Comparison of ENCODE assay signal across 14 cellular contexts in the genomic region with DNA sequence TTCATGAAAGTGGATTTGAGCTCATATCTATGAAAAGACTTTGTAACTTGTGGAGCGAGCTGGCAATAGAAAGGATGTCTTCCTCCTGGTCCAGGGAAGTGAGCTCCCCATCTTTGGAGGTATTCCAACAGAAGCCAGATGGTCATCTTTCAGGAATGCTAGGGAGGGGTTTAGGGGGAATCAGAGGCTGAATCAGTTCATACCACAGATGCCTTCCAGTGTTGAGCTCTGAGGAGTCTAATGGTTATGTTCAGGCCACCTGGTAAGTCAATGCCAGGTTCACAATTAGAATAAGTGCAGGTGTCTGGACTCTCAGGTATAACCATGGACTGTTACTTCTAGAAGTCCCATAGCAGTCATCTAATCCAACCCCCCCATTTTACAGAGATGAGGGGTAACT.
DNase-seq lines count a peak whose midpoint lies in the region; FAIRE-seq and TF ChIP-seq lines count a peak whose summit lies in the region.
"Had no signal": no experiment of that assay in that cellular context is flagged by ENCODE, and none has a peak within 500 bp of the region (broad histone marks: within the 10 kb centered on the region; RNA-seq: fewer than 3 reads in every experiment).

No MANE protein-coding gene starts in this region.

- no peaks in the 10 kb centered on the region for H3K79me2 ChIP-seq in SK-N-SH (ENCODE audit: insufficient read depth)

- TF ChIP-seq RAD21 in SK-N-SH (IDR thresholded peaks at IDR 0.05; ENCODE audit: low read length): no peak

- FAIRE-seq in D721Med (lab: Jason Lieb, UNC): no peak
- FAIRE-seq: HepG2 had no signal

- no peaks in the 10 kb centered on the region for H3K27me3 Mint-ChIP-seq in MCF 10A (ENCODE audit: insufficient read depth, unreplicated experiment)

- peak overlapping the region; percentile 21 for H3K4me3 Mint-ChIP-seq in MCF 10A (ENCODE audit: unreplicated experiment)
- H3K4me3 Mint-ChIP-seq: dendritic cell treated with granulocyte-macrophage colony-stimulating factor and Interleukin-4, amounts not matched to agents 40 ng/mL and 50 ng/mL, for 4 days; natural killer cell treated with Interleukin-12 subunit alpha and Interleukin-12 subunit beta and Interleukin-15 and Interleukin-18, amount 100 ng/mL, for 72 hours had no signal

- TF ChIP-seq POLR2A in breast epithelium (IDR thresholded peaks at IDR 0.05) (no peak), adrenal gland (IDR thresholded peaks at IDR 0.05) (no peak)

- DNase-seq in MCF 10A (ENCODE audit: unreplicated experiment) (peak; percentile 84), breast epithelium (ENCODE audit: low spot score in 2 of 2) (no peak), SK-N-SH (no peak), fibroblast of pulmonary artery (ENCODE audit: low read depth) (peak; percentile 74), stromal cell of bone marrow (ENCODE audit: low read depth) (peak; percentile 62), HuH-7 (ENCODE audit: low spot score) (no peak), D721Med (ENCODE audit: insufficient read length, low spot score) (no peak), adrenal gland (no peak)
- DNase-seq: activated T-cell treated with anti-CD3 and anti-CD28 coated beads, Interleukin-2, amount 50 U/mL, for 48 hours; NCI-H2081 had no signal

- CTCF ChIA-PET in MCF 10A (lab: Yijun Ruan, JAX): interaction anchor here (1.2 kb wide), 1 partner anchor 10 kb away, joined by 4 read pairs; no protein-coding TSS in a partner anchor
- CTCF ChIA-PET in SK-N-SH (lab: Yijun Ruan, JAX): interaction anchor here (0.9 to 2.5 kb wide), 2 partner anchors 49 to 213 kb away, joined by 3 to 6 read pairs; no protein-coding TSS in a partner anchor

- POLR2A ChIA-PET in MCF 10A (lab: Yijun Ruan, JAX): no interaction called here
- POLR2A ChIA-PET in SK-N-SH (lab: Yijun Ruan, JAX): no interaction called here

- peak in 1 of 2 experiments; percentile 87; a peak in 2 of 4 replicates for TF ChIP-seq EP300 in SK-N-SH (IDR thresholded peaks at IDR 0.05; ENCODE audit: borderline replicate concordance in 1 of 2, low read depth in 1 of 2, low read length in 1 of 2)

- peaks cover 5% of the 10 kb centered on the region for H3K9me3 Mint-ChIP-seq in MCF 10A (ENCODE audit: unreplicated experiment)
- H3K9me3 Mint-ChIP-seq: dendritic cell treated with granulocyte-macrophage colony-stimulating factor and Interleukin-4, amounts not matched to agents 40 ng/mL and 50 ng/mL, for 4 days; natural killer cell treated with Interleukin-12 subunit alpha and Interleukin-12 subunit beta and Interleukin-15 and Interleukin-18, amount 100 ng/mL, for 72 hours had no signal

- peak overlapping the region; percentile 54; the same call in 1 of the 2 replicates for H2AFZ ChIP-seq in SK-N-SH (ENCODE audit: low read depth)

- no peaks in the 10 kb centered on the region for H4K20me1 ChIP-seq in SK-N-SH (ENCODE audit: insufficient read depth)

- H3K4me1 Mint-ChIP-seq in MCF 10A (ENCODE audit: insufficient read depth, unreplicated experiment): peaks cover 52% of the 10 kb centered on the region

- no TSS peak for BruUV-seq in MCF 10A (replicated peaks; lab: Mats Ljungman, UMichigan)

- H3K27ac ChIP-seq in breast epithelium (no peak overlapping the region), SK-N-SH (ENCODE audit: low read depth in 2 of 2, low read length in 1 of 2) (peak overlapping the region; percentile 59 to 72; a peak in 3 of 4 replicates), adrenal gland (no peak overlapping the region)
- H3K27ac ChIP-seq: 22Rv1 had no signal

- H3K4me3 ChIP-seq in breast epithelium (no peak overlapping the region), SK-N-SH (ENCODE audit: low read depth in 2 of 2, low read length in 1 of 2) (no peak overlapping the region), fibroblast of pulmonary artery (replicated peaks; ENCODE audit: low read depth, low read length) (no peak overlapping the region), adrenal gland (no peak overlapping the region)

- peak overlapping the region; percentile 20; the same call in 1 of the 2 replicates for H3K4me2 ChIP-seq in SK-N-SH

- H3K36me3 Mint-ChIP-seq in MCF 10A (ENCODE audit: insufficient read depth, unreplicated experiment): no peaks in the 10 kb centered on the region
- H3K36me3 Mint-ChIP-seq: natural killer cell treated with Interleukin-12 subunit alpha and Interleukin-12 subunit beta and Interleukin-15 and Interleukin-18, amount 100 ng/mL, for 72 hours had no signal

- H3F3A ChIP-seq in SK-N-SH (replicated peaks; ENCODE audit: insufficient read depth): peaks cover 17% of the 10 kb centered on the region

- peak overlapping the region; percentile 90 for H3K27ac Mint-ChIP-seq in MCF 10A (ENCODE audit: low read depth, unreplicated experiment)
- H3K27ac Mint-ChIP-seq: dendritic cell treated with granulocyte-macrophage colony-stimulating factor and Interleukin-4, amounts not matched to agents 40 ng/mL and 50 ng/mL, for 4 days; natural killer cell treated with Interleukin-12 subunit alpha and Interleukin-12 subunit beta and Interleukin-15 and Interleukin-18, amount 100 ng/mL, for 72 hours had no signal

- no peaks in the 10 kb centered on the region for H3K4me1 ChIP-seq in breast epithelium
- H3K4me1 ChIP-seq in SK-N-SH (ENCODE audit: control insufficient read depth in 1 of 2, insufficient read depth in 2 of 2, low read depth in 1 of 2, low read length in 1 of 2): peaks cover 22 to 27% of the 10 kb centered on the region in 2 experiments; a peak in 3 of 4 replicates
- H3K4me1 ChIP-seq in adrenal gland (replicated peaks in 1 of 2): peaks cover 0 to 5% of the 10 kb centered on the region in 2 donors

- no peaks in the 10 kb centered on the region for H3K9me3 ChIP-seq in breast epithelium
- H3K9me3 ChIP-seq in SK-N-SH: no peaks in the 10 kb centered on the region
- no peaks in the 10 kb centered on the region for H3K9me3 ChIP-seq in adrenal gland (replicated peaks in 1 of 3)

- WGBS in SK-N-SH (ENCODE audit: low lambda C conversion rate): 0% methylated on average over 1 of the region's 1 CpG
- WGBS in adrenal gland, 4 donors: 73 to 89% (median 80%) methylated on average over 1 of the region's 1 CpG

- no peaks in the 10 kb centered on the region for H3K9me2 ChIP-seq in SK-N-SH

- H3K36me3 ChIP-seq in breast epithelium (no peaks in the 10 kb centered on the region), SK-N-SH (replicated peaks in 1 of 2; ENCODE audit: control insufficient read depth in 1 of 2, insufficient read depth in 2 of 2, low read length in 1 of 2) (no peaks in the 10 kb centered on the region), adrenal gland (replicated peaks in 1 of 2) (no peaks in the 10 kb centered on the region)

- TF ChIP-seq CTCF in MCF 10A (IDR thresholded peaks at IDR 0.05; ENCODE audit: unreplicated experiment) (no peak), breast epithelium (IDR thresholded peaks at IDR 0.05) (no peak), SK-N-SH (IDR thresholded peaks at IDR 0.05) (no peak), fibroblast of pulmonary artery (IDR thresholded peaks at IDR 0.05; ENCODE audit: low read length, missing control alignments) (no peak), D721Med (IDR thresholded peaks at IDR 0.05; ENCODE audit: insufficient read depth, missing control alignments) (no peak), adrenal gland (IDR thresholded peaks at IDR 0.05) (no peak)

- intact Hi-C loops in MCF 10A (cut with micrococcal nuclease): no loop called here
- intact Hi-C loops in breast epithelium (cut with DNase I; ENCODE audit: low total_unique reads): no loop called here
- intact Hi-C loops in adrenal gland (cut with DNase I): no loop called here

- 0 out of 2 replicates have a peak overlapping the region, but pooled peaks have one; percentile 34 for H3K9ac ChIP-seq in SK-N-SH

- H3K27me3 ChIP-seq in breast epithelium: no peaks in the 10 kb centered on the region
- no peaks in the 10 kb centered on the region for H3K27me3 ChIP-seq in SK-N-SH (ENCODE audit: insufficient read depth)
- H3K27me3 ChIP-seq in adrenal gland: no peaks in the 10 kb centered on the region

TF ChIP-seq in SK-N-SH, 30 proteins besides CTCF, POLR2A, EP300 and RAD21 (continues in another document):
- TF ChIP-seq FOSL2 (IDR thresholded peaks at IDR 0.05; ENCODE audit: borderline replicate concordance, low read depth) (peak; percentile 97), TEAD4 (IDR thresholded peaks at IDR 0.05; ENCODE audit: borderline replicate concordance, insufficient read depth) (peak; percentile 94; the same call in 1 of the 2 replicates), FOXJ3 (CRISPR knock-in tag; IDR thresholded peaks at IDR 0.05) (no peak), MXI1 (IDR thresholded peaks at IDR 0.05; ENCODE audit: low read depth, low read length) (no peak), NRF1 (IDR thresholded peaks at IDR 0.05; ENCODE audit: low read depth, low read length) (no peak), TAF1 (IDR thresholded peaks at IDR 0.05; ENCODE audit: borderline replicate concordance, low read depth, low read length) (no peak)
- TF ChIP-seq, protein P1, sequence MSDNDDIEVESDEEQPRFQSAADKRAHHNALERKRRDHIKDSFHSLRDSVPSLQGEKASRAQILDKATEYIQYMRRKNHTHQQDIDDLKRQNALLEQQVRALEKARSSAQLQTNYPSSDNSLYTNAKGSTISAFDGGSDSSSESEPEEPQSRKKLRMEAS (IDR thresholded peaks at IDR 0.05; ENCODE audit: low read depth): no peak; the same call in 1 of the 2 replicates
- TF ChIP-seq, protein P2, sequence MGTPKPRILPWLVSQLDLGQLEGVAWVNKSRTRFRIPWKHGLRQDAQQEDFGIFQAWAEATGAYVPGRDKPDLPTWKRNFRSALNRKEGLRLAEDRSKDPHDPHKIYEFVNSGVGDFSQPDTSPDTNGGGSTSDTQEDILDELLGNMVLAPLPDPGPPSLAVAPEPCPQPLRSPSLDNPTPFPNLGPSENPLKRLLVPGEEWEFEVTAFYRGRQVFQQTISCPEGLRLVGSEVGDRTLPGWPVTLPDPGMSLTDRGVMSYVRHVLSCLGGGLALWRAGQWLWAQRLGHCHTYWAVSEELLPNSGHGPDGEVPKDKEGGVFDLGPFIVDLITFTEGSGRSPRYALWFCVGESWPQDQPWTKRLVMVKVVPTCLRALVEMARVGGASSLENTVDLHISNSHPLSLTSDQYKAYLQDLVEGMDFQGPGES (IDR thresholded peaks at IDR 0.05; ENCODE audit: low read depth, low read length): no peak

Comparison
In these comparisons a context has a peak if more than half of its experiments do, and no peak if none do; other contexts are left out.
1. DNase-seq: peak in MCF 10A (single experiment), fibroblast of pulmonary artery (single experiment) and stromal cell of bone marrow (single experiment); none in breast epithelium (0 of 2), SK-N-SH (single experiment), HuH-7 (single experiment), D721Med (single experiment) and adrenal gland (0 of 7).
2. H3K27ac ChIP-seq: peak in SK-N-SH (2 of 2); none in breast epithelium (0 of 2) and adrenal gland (0 of 5).